12 cellular contexts compared by ENCODE assay signal in genomic region chr19:41426116-41426841, GRCh38. TPM values are rescaled to one million over a fixed set of nuclear protein-coding genes. Genes with fewer than 3 reads are reported as not detected.
A peak's percentile ranks its signal among the peaks of the same experiment; 100 is the strongest.
DNase-seq lines count a peak whose midpoint lies in the region; ATAC-seq and TF ChIP-seq lines count a peak whose summit lies in the region.
"Had no signal": no experiment of that assay in that cellular context is flagged by ENCODE, and none has a peak within 500 bp of the region (broad histone marks: within the 10 kb centered on the region; RNA-seq: fewer than 3 reads in every experiment).

No MANE protein-coding gene starts in this region.

- no peaks in the 10 kb centered on the region for H3K27me3 ChIP-seq in Caco-2 (replicated peaks; ENCODE audit: control insufficient read depth, insufficient read depth, low read length)
- H3K27me3 ChIP-seq in right atrium auricular region, result no peaks in the 10 kb centered on the region
- no peaks in the 10 kb centered on the region for H3K27me3 ChIP-seq in psoas muscle (ENCODE audit: insufficient read depth in 3 of 3, low read length in 2 of 3)

- peak overlapping the region; percentile 72 for H3K4me3 Mint-ChIP-seq in Caco-2 (ENCODE audit: unreplicated experiment)
- H3K4me3 Mint-ChIP-seq: activated B cell treated with CpG ODN at 0.5 μM for 24 hours had no signal

- H3K27me3 Mint-ChIP-seq in Caco-2 (ENCODE audit: insufficient read depth, unreplicated experiment), result no peaks in the 10 kb centered on the region
- H3K27me3 Mint-ChIP-seq: activated B cell treated with CpG ODN at 0.5 μM for 24 hours; stimulated activated naive B cell treated with anti-CD40 and anti-IgM and Interleukin-4, amounts not matched to agents 10 μg/mL and 1 μg/mL and 100 μg/mL, for 72 hours had no signal

- H3K9me3 ChIP-seq in Caco-2 (no peaks in the 10 kb centered on the region), right atrium auricular region (no peaks in the 10 kb centered on the region), psoas muscle (no peaks in the 10 kb centered on the region)

- POLR2A ChIA-PET in Caco-2 (lab: Charles Lee), result interaction anchor here (1.9 kb wide), 1 partner anchor 13 kb away, joined by 29 read pairs; the partner anchor contains the start of gene DMAC2

- intact Hi-C loops in Caco-2 (cut with micrococcal nuclease; ENCODE audit: unreplicated experiment) (no loop called here), psoas muscle (cut with DNase I) (loop anchor here in 1 of 2 donors (5.0 kb wide), 2 partner anchors 44 to 104 kb away; no protein-coding TSS in a partner anchor)

- no peak for TF ChIP-seq CTCF in Caco-2 (IDR thresholded peaks at IDR 0.05; ENCODE audit: insufficient read depth in 1 of 2, low read depth in 1 of 2, low read length in 1 of 2, severe bottlenecking in 1 of 2, unreplicated experiment in 1 of 2)
- no peak for TF ChIP-seq CTCF in right atrium auricular region (IDR thresholded peaks at IDR 0.05)
- no peak for TF ChIP-seq CTCF in psoas muscle (IDR thresholded peaks at IDR 0.05)

- no TSS peak for BruUV-seq in Caco-2 (replicated peaks; lab: Mats Ljungman, UMichigan)

- peak overlapping the region; percentile 81 for H3K27ac Mint-ChIP-seq in Caco-2 (ENCODE audit: unreplicated experiment)
- H3K27ac Mint-ChIP-seq: activated B cell treated with CpG ODN at 0.5 μM for 24 hours; stimulated activated naive B cell treated with anti-CD40 and anti-IgM and Interleukin-4, amounts not matched to agents 10 μg/mL and 1 μg/mL and 100 μg/mL, for 72 hours had no signal

- H3K4me3 ChIP-seq in Caco-2 (ENCODE audit: low read depth, low read length) (peak overlapping the region; percentile 47), right atrium auricular region (peak overlapping the region; percentile 20 to 54), psoas muscle (peak overlapping the region; percentile 64)

- H3K9me3 Mint-ChIP-seq in Caco-2 (ENCODE audit: unreplicated experiment), result no peaks in the 10 kb centered on the region
- H3K9me3 Mint-ChIP-seq: activated B cell treated with CpG ODN at 0.5 μM for 24 hours; stimulated activated naive B cell treated with anti-CD40 and anti-IgM and Interleukin-4, amounts not matched to agents 10 μg/mL and 1 μg/mL and 100 μg/mL, for 72 hours had no signal

- ATAC-seq in psoas muscle (no peak), GM21447 (IDR thresholded peaks at IDR 0.05; ENCODE audit: unreplicated experiment) (no peak), HG02798 (IDR thresholded peaks at IDR 0.05; ENCODE audit: poor library complexity, unreplicated experiment) (no peak)

- peak overlapping the region; percentile 30 for H3K27ac ChIP-seq in angular gyrus (ENCODE audit: low read depth, low read length)
- peak overlapping the region; percentile 82 to 93 for H3K27ac ChIP-seq in right atrium auricular region
- peak overlapping the region; percentile 72 for H3K27ac ChIP-seq in psoas muscle

- H3K4me1 Mint-ChIP-seq in Caco-2 (ENCODE audit: low read depth, unreplicated experiment), result peaks cover 19% of the 10 kb centered on the region

- no peak for DNase-seq in Caco-2
- DNase-seq in right atrium auricular region (ENCODE audit: low spot score), result no peak
- DNase-seq in psoas muscle, result no peak
- DNase-seq in AG08395 (ENCODE audit: low spot score), result no peak
- no peak for DNase-seq in stimulated activated naive CD4-positive, alpha-beta T cell (lab: John Stamatoyannopoulos, UW)
- DNase-seq: activated B cell treated with CpG ODN at 0.5 μM for 24 hours; cortex of kidney; stimulated activated naive B cell treated with anti-CD40 and anti-IgM and Interleukin-4, amounts not matched to agents 10 μg/mL and 1 μg/mL and 100 μg/mL, for 72 hours had no signal

- WGBS in psoas muscle, 3 donors, result 74 to 80% (median 76%) methylated on average over 33 to 36 of the region's 36 CpGs

- H3K4me1 ChIP-seq in Caco-2 (peaks cover 13% of the 10 kb centered on the region; the same call in 1 of the 2 replicates), right atrium auricular region (peaks cover 0 to 52% of the 10 kb centered on the region in 2 donors), psoas muscle (peaks cover 7% of the 10 kb centered on the region)

- H3K36me3 Mint-ChIP-seq in Caco-2 (ENCODE audit: insufficient read depth, unreplicated experiment), result peaks cover 21% of the 10 kb centered on the region

- H3K36me3 ChIP-seq in Caco-2 (ENCODE audit: control insufficient read depth, insufficient read depth, low read length) (peaks cover 1% of the 10 kb centered on the region), right atrium auricular region (peaks cover 36% of the 10 kb centered on the region), psoas muscle (ENCODE audit: insufficient read depth in 1 of 2, low read depth in 1 of 2) (peaks cover 6 to 68% of the 10 kb centered on the region in 2 donors)

- CTCF ChIA-PET in Caco-2 (lab: Charles Lee), result interaction anchor here (0.6 to 1.1 kb wide), 5 partner anchors 10 to 1806 kb away, joined by 3 to 5 read pairs (median 4); partner anchors contain the start of gene DMAC2

RNA-seq across cellular contexts. Expression of gene B3GNT8, which starts 0.9 kb away (rescaled TPM):
- total RNA-seq in Caco-2 (2022), result 3.1 and 3.7 TPM in 2 replicates
- 1 to 10 TPM; 1.9 to 4.5 TPM for total RNA-seq in right atrium auricular region
- 1 to 10 TPM in 2 of 4 donors, under 1 TPM in 2; 0.55 to 1.9 (median 1.3) TPM for total RNA-seq in psoas muscle
- under 1 TPM; 0.59 to 0.96 (median 0.73) TPM for polyA plus RNA-seq in psoas muscle
- total RNA-seq: myocyte had no signal

RNA-seq across cellular contexts. Expression of gene DMAC2, which starts 13.4 kb away (rescaled TPM):
- total RNA-seq in Caco-2 (2022) (75.9 and 85.0 TPM in 2 replicates), right atrium auricular region (10 to 100 TPM; 63.2 to 88.7 TPM), psoas muscle (10 to 100 TPM; 37.6 to 71.4 (median 59.5) TPM)
- 100 to 1,000 TPM in 1 of 3 donors, 10 to 100 TPM in 2; 68.5 to 113 (median 88.8) TPM for polyA plus RNA-seq in psoas muscle

RNA-seq across cellular contexts. Expression of gene ERICH4, which starts 16.7 kb away (rescaled TPM):
- not detected in 2 replicates for total RNA-seq in Caco-2 (2022)
- total RNA-seq in right atrium auricular region, result not detected
- not detected for total RNA-seq in psoas muscle
- under 1 TPM in 2 of 3 donors, not detected in 1; 0.09 to 0.10 TPM for polyA plus RNA-seq in psoas muscle
- total RNA-seq: activated B cell treated with CpG ODN at 0.5 μM for 24 hours, myocyte had no signal

RNA-seq across cellular contexts. Expression of gene BCKDHA, which starts 28.7 kb away (rescaled TPM):
- total RNA-seq in Caco-2 (2022), result 9.4 and 19.4 TPM in 2 replicates
- 10 to 100 TPM; 65.2 to 77.6 TPM for total RNA-seq in right atrium auricular region
- 10 to 100 TPM; 31.5 to 45.1 (median 39.8) TPM for total RNA-seq in psoas muscle
- polyA plus RNA-seq in psoas muscle, result 10 to 100 TPM; 34.9 to 58.8 (median 43.3) TPM

RNA-seq across cellular contexts. Expression of gene EXOSC5, which starts 29.1 kb away (rescaled TPM):
- 36.6 and 37.3 TPM in 2 replicates for total RNA-seq in Caco-2 (2022)
- 1 to 10 TPM; 8.5 to 9.0 TPM for total RNA-seq in right atrium auricular region
- 10 to 100 TPM; 25.4 to 42.3 (median 41.2) TPM for total RNA-seq in psoas muscle
- 10 to 100 TPM; 34.9 to 78.8 (median 59.0) TPM for polyA plus RNA-seq in psoas muscle

Comparison
In these comparisons a context has a peak if more than half of its experiments do, and no peak if none do; other contexts are left out.
1. H3K27ac ChIP-seq: peak in every context shown above with its lines; median percentile 88 in right atrium auricular region; 72 in psoas muscle; 30 in angular gyrus.